ENCODE assay signal across 19 cellular contexts in genomic region chr14:87084908-87085307, GRCh38.
"Had no signal": no experiment of that assay in that cellular context is flagged by ENCODE, and none has a peak within 500 bp of the region (broad histone marks: within the 10 kb centered on the region; RNA-seq: fewer than 3 reads in every experiment).

No MANE protein-coding gene starts in this region.

- ATAC-seq: Panc1, PC-3 had no signal

- H3K4me2 ChIP-seq: SK-N-SH had no signal

- DNase-seq: KBM-7, MG63, NCI-H1092 treated with DMSO at 0.1 percent for 48 hours, NCI-H1436, NCI-H187, NCI-H2029, NCI-H2081 treated with DMSO at 0.1 percent for 48 hours, NCI-H2171, NCI-H226, NCI-H446 treated with DMSO at 0.1 percent for 48 hours, NCI-H510A treated with DMSO at 0.1 percent for 48 hours, NCI-H69, NCI-H774, PC-3, SHP77, SK-N-SH, SW 1271 had no signal

- H3K4me3 ChIP-seq: MG63 had no signal

- H3K27ac ChIP-seq: RWPE1 had no signal

- H3K9me2 ChIP-seq: SK-N-SH had no signal

- H3K27me3 ChIP-seq: MG63 had no signal

- H3K36me3 ChIP-seq: MG63 had no signal

- H3K9me3 ChIP-seq: MG63, SK-N-SH had no signal

- H3K9ac ChIP-seq: SK-N-SH had no signal
